1 cellular context compared by ENCODE assay signal in the genomic region with DNA sequence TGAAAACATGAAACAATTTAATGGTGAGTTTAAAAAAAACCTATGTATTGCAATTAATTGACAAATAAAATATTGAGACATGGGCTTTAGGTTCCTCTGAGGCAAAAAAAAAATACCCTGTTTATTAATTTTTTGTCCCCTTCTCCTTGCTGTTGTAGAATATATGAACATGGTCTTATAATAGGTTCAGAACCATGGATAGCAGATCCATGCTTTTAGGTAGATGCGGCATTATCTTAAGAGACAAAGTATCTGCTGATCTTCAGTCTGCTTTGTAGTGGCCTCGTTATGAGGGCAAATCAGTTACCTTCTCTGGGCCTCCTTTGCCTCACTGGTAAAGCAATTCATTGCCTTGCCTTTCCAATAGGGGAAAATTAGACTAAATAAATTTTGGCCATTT.
A peak's percentile ranks its signal among the peaks of the same experiment; 100 is the strongest.
TF ChIP-seq lines count a peak whose summit lies in the region.

No MANE protein-coding gene starts in this region.

TF ChIP-seq in HepG2, 621 proteins besides CTCF, POLR2A, EP300 and RAD21 (continued from another document):
- TF ChIP-seq, protein P1, sequence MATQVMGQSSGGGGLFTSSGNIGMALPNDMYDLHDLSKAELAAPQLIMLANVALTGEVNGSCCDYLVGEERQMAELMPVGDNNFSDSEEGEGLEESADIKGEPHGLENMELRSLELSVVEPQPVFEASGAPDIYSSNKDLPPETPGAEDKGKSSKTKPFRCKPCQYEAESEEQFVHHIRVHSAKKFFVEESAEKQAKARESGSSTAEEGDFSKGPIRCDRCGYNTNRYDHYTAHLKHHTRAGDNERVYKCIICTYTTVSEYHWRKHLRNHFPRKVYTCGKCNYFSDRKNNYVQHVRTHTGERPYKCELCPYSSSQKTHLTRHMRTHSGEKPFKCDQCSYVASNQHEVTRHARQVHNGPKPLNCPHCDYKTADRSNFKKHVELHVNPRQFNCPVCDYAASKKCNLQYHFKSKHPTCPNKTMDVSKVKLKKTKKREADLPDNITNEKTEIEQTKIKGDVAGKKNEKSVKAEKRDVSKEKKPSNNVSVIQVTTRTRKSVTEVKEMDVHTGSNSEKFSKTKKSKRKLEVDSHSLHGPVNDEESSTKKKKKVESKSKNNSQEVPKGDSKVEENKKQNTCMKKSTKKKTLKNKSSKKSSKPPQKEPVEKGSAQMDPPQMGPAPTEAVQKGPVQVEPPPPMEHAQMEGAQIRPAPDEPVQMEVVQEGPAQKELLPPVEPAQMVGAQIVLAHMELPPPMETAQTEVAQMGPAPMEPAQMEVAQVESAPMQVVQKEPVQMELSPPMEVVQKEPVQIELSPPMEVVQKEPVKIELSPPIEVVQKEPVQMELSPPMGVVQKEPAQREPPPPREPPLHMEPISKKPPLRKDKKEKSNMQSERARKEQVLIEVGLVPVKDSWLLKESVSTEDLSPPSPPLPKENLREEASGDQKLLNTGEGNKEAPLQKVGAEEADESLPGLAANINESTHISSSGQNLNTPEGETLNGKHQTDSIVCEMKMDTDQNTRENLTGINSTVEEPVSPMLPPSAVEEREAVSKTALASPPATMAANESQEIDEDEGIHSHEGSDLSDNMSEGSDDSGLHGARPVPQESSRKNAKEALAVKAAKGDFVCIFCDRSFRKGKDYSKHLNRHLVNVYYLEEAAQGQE (IDR thresholded peaks at IDR 0.05; ENCODE audit: borderline replicate concordance in 1 of 2, low read depth in 1 of 2, low read length in 2 of 2): peak; percentile 18 to 90
